Comparison of ENCODE assay signal across 18 cellular contexts in genomic region chr12:647713-648085, GRCh38. TPM values are rescaled to one million over a fixed set of nuclear protein-coding genes. Genes with fewer than 3 reads are reported as not detected.
DNase-seq lines count a peak whose midpoint lies in the region; ATAC-seq, FAIRE-seq and TF ChIP-seq lines count a peak whose summit lies in the region.
"Had no signal": no experiment of that assay in that cellular context is flagged by ENCODE, and none has a peak within 500 bp of the region (broad histone marks: within the 10 kb centered on the region; RNA-seq: fewer than 3 reads in every experiment).

No MANE protein-coding gene starts in this region.

- intact Hi-C loops in CD8-positive, alpha-beta T cell (cut with DNase I, micrococcal nuclease) = loop anchor here in 1 of 2 experiments (10.0 kb wide), 1 partner anchor 297 kb away; the partner anchor contains the start of gene RAD52
- intact Hi-C loops in esophagus squamous epithelium (cut with DNase I) = loop anchor here (10.0 kb wide), 2 partner anchors 73 to 107 kb away; partner anchors contain the start of gene WNK1

- peaks cover 15% of the 10 kb centered on the region for H3K4me1 ChIP-seq in CD8-positive, alpha-beta T cell (ENCODE audit: insufficient read depth, low read length)
- H3K4me1 ChIP-seq in esophagus squamous epithelium (peaks cover 18 to 48% (median 47%) of the 10 kb centered on the region in 3 donors), suprapubic skin (peaks cover 47% of the 10 kb centered on the region)

- H3K9me3 Mint-ChIP-seq in CD8-positive, alpha-beta T cell = no peaks in the 10 kb centered on the region

- no peaks in the 10 kb centered on the region for H3K9me3 ChIP-seq in CD8-positive, alpha-beta T cell (ENCODE audit: low read length)
- H3K9me3 ChIP-seq in esophagus squamous epithelium (no peaks in the 10 kb centered on the region), suprapubic skin (no peaks in the 10 kb centered on the region)
- H3K9me3 ChIP-seq: BLaER1 had no signal

- no peak for TF ChIP-seq CTCF in CD8-positive, alpha-beta T cell (IDR thresholded peaks at IDR 0.05)
- TF ChIP-seq CTCF in esophagus squamous epithelium (IDR thresholded peaks at IDR 0.05) = no peak
- TF ChIP-seq CTCF in suprapubic skin (IDR thresholded peaks at IDR 0.05) = no peak

- H3K27ac Mint-ChIP-seq in CD8-positive, alpha-beta T cell = peak overlapping the region; percentile 22

- ATAC-seq in CD8-positive, alpha-beta T cell = no peak
- no peak for ATAC-seq in HG03039 (IDR thresholded peaks at IDR 0.05; ENCODE audit: unreplicated experiment)

- H3K36me3 ChIP-seq in CD8-positive, alpha-beta T cell (ENCODE audit: insufficient read depth, low read length) = no peaks in the 10 kb centered on the region
- H3K36me3 ChIP-seq in esophagus squamous epithelium = no peaks in the 10 kb centered on the region
- no peaks in the 10 kb centered on the region for H3K36me3 ChIP-seq in suprapubic skin
- H3K36me3 ChIP-seq: BLaER1 had no signal

- peak; percentile 20 for FAIRE-seq in GM12891 (lab: Jason Lieb, UNC)
- FAIRE-seq: GM18507 had no signal

- CTCF ChIA-PET in CD8-positive, alpha-beta T cell (lab: Charles Lee) = interaction anchor here (1.4 kb wide), 1 partner anchor 37 kb away, joined by 3 read pairs; no protein-coding TSS in a partner anchor

- POLR2A ChIA-PET in CD8-positive, alpha-beta T cell (lab: Charles Lee) = interaction anchor here (0.6 to 0.7 kb wide), 2 partner anchors 38 to 130 kb away, joined by 3 read pairs; no protein-coding TSS in a partner anchor

- TF ChIP-seq EP300 in suprapubic skin (IDR thresholded peaks at IDR 0.05) = no peak

- H3K27me3 ChIP-seq in CD8-positive, alpha-beta T cell (ENCODE audit: insufficient read depth, low read length) = no peaks in the 10 kb centered on the region
- H3K27me3 ChIP-seq in esophagus squamous epithelium (no peaks in the 10 kb centered on the region), suprapubic skin (no peaks in the 10 kb centered on the region)
- H3K27me3 ChIP-seq: BLaER1 had no signal

- no peaks in the 10 kb centered on the region for H3K27me3 Mint-ChIP-seq in CD8-positive, alpha-beta T cell (ENCODE audit: low read depth)

- in situ Hi-C loops in G401 (cut with HindIII; ENCODE audit: low sequenced_read_pairs) = no loop called here

- no peak for DNase-seq in CD8-positive, alpha-beta T cell
- DNase-seq in GM12891 (ENCODE audit: insufficient read length, low spot score) (no peak), esophagus squamous epithelium (lab: John Stamatoyannopoulos, UW) (no peak), suprapubic skin (ENCODE audit: low spot score in 2 of 2) (peak in 1 of 2 donors; percentile 9), G401 (ENCODE audit: low spot score) (no peak)
- no peak for DNase-seq in stimulated activated CD4-positive, alpha-beta T cell treated with anti-CD3 and anti-CD28 coated beads, Interleukin-2, amount 100 ng/mL, for 48 hours
- DNase-seq: DMS 273 treated with DMSO at 0.1 percent for 48 hours; EL; H7; IMR-90; Kasumi-1; NCI-H2029 treated with DMSO at 0.1 percent for 48 hours; NCI-H524 treated with DMSO at 0.1 percent for 48 hours; NK-92 treated with Interleukin-12 subunit alpha and Interleukin-12 subunit beta, amount 100 ng/mL, for 24 hours had no signal

- H3K4me3 Mint-ChIP-seq in CD8-positive, alpha-beta T cell = no peak overlapping the region

- 89 to 93% methylated on average over 3 of the region's 4 CpGs for WGBS in esophagus squamous epithelium, 2 donors
- whole genome bisulfite sequencing in suprapubic skin = 86% methylated on average over 3 of the region's 4 CpGs

- TF ChIP-seq POLR2A in GM12891 (IDR thresholded peaks at IDR 0.05; ENCODE audit: low read depth, low read length) (no peak), esophagus squamous epithelium (IDR thresholded peaks at IDR 0.05) (no peak), suprapubic skin (IDR thresholded peaks at IDR 0.05) (no peak)

- no peak overlapping the region for H3K4me3 ChIP-seq in CD8-positive, alpha-beta T cell (ENCODE audit: low read depth, low read length)
- H3K4me3 ChIP-seq in esophagus squamous epithelium (no peak overlapping the region), suprapubic skin (no peak overlapping the region)
- H3K4me3 ChIP-seq: BLaER1 had no signal

- H3K36me3 Mint-ChIP-seq in CD8-positive, alpha-beta T cell = peaks cover 2% of the 10 kb centered on the region

- no peak overlapping the region for H3K27ac ChIP-seq in CD8-positive, alpha-beta T cell (ENCODE audit: low read depth, low read length)
- H3K27ac ChIP-seq in esophagus squamous epithelium (peak overlapping the region in 3 of 4 donors; percentile 98 to 100 (median 99)), suprapubic skin (peak overlapping the region; percentile 97)
- H3K27ac ChIP-seq: BLaER1, RWPE1 had no signal

- peaks cover 19% of the 10 kb centered on the region for H3K4me1 Mint-ChIP-seq in CD8-positive, alpha-beta T cell (ENCODE audit: low read depth)

TF ChIP-seq in GM12891, 5 proteins besides CTCF, POLR2A, EP300 and RAD21:
- TF ChIP-seq POU2F2 (IDR thresholded peaks at IDR 0.05; ENCODE audit: low read depth, low read length) = no peak
- TF ChIP-seq TAF1 (IDR thresholded peaks at IDR 0.05; ENCODE audit: low read depth, low read length) = no peak
- no peak for TF ChIP-seq SPI1 (IDR thresholded peaks at IDR 0.05; ENCODE audit: low read depth, low read length)
- no peak for TF ChIP-seq POLR2AphosphoS5 (IDR thresholded peaks at IDR 0.05; ENCODE audit: low read depth, low read length)
- TF ChIP-seq PAX5 (IDR thresholded peaks at IDR 0.05; ENCODE audit: insufficient read depth, low read length, severe bottlenecking) = no peak

RNA-seq across cellular contexts. Expression of gene NINJ2, which starts 15.5 kb away (rescaled TPM):
- 1 to 10 TPM; 1.2 to 1.6 TPM for total RNA-seq in CD8-positive, alpha-beta T cell
- 15.5 TPM for polyA plus RNA-seq in GM12891 (2012; ENCODE audit: low read depth, missing spikeins)
- total RNA-seq in esophagus squamous epithelium (10 to 100 TPM in 1 of 4 donors, 1 to 10 TPM in 3; 2.2 to 14.9 (median 4.5) TPM), suprapubic skin (10 to 100 TPM in 2 of 4 donors, 1 to 10 TPM in 2; 7.6 to 20.9 (median 12.6) TPM)
- 0.31 and 5.0 TPM in 2 replicates for total RNA-seq in G401 (2014; rRNA removed; shearing (Covaris generic))
- total RNA-seq: IMR-90 had no signal
- polyA plus RNA-seq: IMR-90 had no signal
